Comparison of ENCODE assay signal across 9 cellular contexts in the genomic region with DNA sequence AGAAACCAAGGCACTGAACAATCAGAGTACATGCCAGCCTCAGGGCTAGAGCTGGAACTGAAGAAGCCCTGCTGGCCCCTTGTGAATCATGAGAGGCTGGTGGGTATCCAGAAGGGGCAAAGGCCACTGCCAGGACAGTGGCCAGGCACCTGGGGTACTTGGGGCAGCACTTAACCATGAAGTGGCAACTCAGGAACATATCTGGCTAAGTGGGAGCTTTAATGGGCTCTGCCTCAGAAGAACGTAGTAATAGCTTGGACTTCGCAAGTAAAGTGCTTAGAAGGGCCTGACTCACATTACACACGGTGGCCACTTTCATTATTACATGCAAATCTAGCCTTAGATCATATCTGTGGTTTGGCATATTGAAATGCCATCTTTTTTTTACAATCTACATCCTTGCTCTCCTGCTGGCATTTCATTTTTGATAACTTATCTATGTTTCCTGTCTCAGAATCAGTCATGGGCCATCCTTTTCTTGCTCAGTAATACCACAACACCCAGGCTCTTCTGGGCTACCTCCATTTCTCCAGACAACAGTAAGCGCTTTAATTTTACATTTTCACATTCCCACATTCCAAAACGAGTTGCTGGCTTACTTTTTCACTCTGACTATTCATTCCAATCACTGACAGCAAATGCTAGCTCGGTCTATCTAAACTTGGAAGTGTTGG. TPM values are rescaled to one million over a fixed set of nuclear protein-coding genes. Genes with fewer than 3 reads are reported as not detected.
A peak's percentile ranks its signal among the peaks of the same experiment; 100 is the strongest.
DNase-seq lines count a peak whose midpoint lies in the region; ATAC-seq lines count a peak whose summit lies in the region.
"Had no signal": no experiment of that assay in that cellular context is flagged by ENCODE, and none has a peak within 500 bp of the region (broad histone marks: within the 10 kb centered on the region; RNA-seq: fewer than 3 reads in every experiment).

No MANE protein-coding gene starts in this region.

- peaks cover 10% of the 10 kb centered on the region for H3K36me3 Mint-ChIP-seq in activated naive CD4-positive, alpha-beta T cell treated with anti-CD3 and anti-CD28 coated beads for 36 hours (ENCODE audit: low read depth)
- peaks cover 27% of the 10 kb centered on the region for H3K36me3 Mint-ChIP-seq in activated naive CD8-positive, alpha-beta T cell treated with anti-CD3 and anti-CD28 coated beads, Interleukin-2, amount 50 U/mL, for 24 hours (ENCODE audit: low read depth)

- CTCF ChIA-PET in activated naive CD4-positive, alpha-beta T cell treated with anti-CD3 and anti-CD28 coated beads for 36 hours (lab: Charles Lee): interaction anchor here (1.0 kb wide), 1 partner anchor 20 kb away, joined by 3 read pairs; no protein-coding TSS in a partner anchor

- H3K27me3 Mint-ChIP-seq in activated naive CD4-positive, alpha-beta T cell treated with anti-CD3 and anti-CD28 coated beads for 36 hours (ENCODE audit: low read depth): no peaks in the 10 kb centered on the region
- H3K27me3 Mint-ChIP-seq in activated naive CD8-positive, alpha-beta T cell treated with anti-CD3 and anti-CD28 coated beads, Interleukin-2, amount 50 U/mL, for 24 hours: no peaks in the 10 kb centered on the region

- H3K9me3 Mint-ChIP-seq in activated naive CD4-positive, alpha-beta T cell treated with anti-CD3 and anti-CD28 coated beads for 36 hours: no peaks in the 10 kb centered on the region
- H3K9me3 Mint-ChIP-seq in activated naive CD8-positive, alpha-beta T cell treated with anti-CD3 and anti-CD28 coated beads, Interleukin-2, amount 50 U/mL, for 24 hours: no peaks in the 10 kb centered on the region

- H3K4me3 Mint-ChIP-seq in activated naive CD4-positive, alpha-beta T cell treated with anti-CD3 and anti-CD28 coated beads for 36 hours: no peak overlapping the region
- peak overlapping the region; percentile 31 for H3K4me3 Mint-ChIP-seq in activated naive CD8-positive, alpha-beta T cell treated with anti-CD3 and anti-CD28 coated beads, Interleukin-2, amount 50 U/mL, for 24 hours

- intact Hi-C loops in activated naive CD4-positive, alpha-beta T cell treated with anti-CD3 and anti-CD28 coated beads for 36 hours (cut with micrococcal nuclease): loop anchor here (1.0 kb wide), 3 partner anchors 22 to 49 kb away; partner anchors contain the start of genes NAPB and NXT1

- peaks cover 27% of the 10 kb centered on the region for H3K4me1 Mint-ChIP-seq in activated naive CD4-positive, alpha-beta T cell treated with anti-CD3 and anti-CD28 coated beads for 36 hours (ENCODE audit: low read depth)
- peaks cover 46% of the 10 kb centered on the region for H3K4me1 Mint-ChIP-seq in activated naive CD8-positive, alpha-beta T cell treated with anti-CD3 and anti-CD28 coated beads, Interleukin-2, amount 50 U/mL, for 24 hours

- no peak overlapping the region for H3K27ac Mint-ChIP-seq in activated naive CD4-positive, alpha-beta T cell treated with anti-CD3 and anti-CD28 coated beads for 36 hours
- peak overlapping the region; percentile 80 for H3K27ac Mint-ChIP-seq in activated naive CD8-positive, alpha-beta T cell treated with anti-CD3 and anti-CD28 coated beads, Interleukin-2, amount 50 U/mL, for 24 hours

- peak; percentile 92 for ATAC-seq in activated naive CD8-positive, alpha-beta T cell treated with anti-CD3 and anti-CD28 coated beads, Interleukin-2, amount 50 U/mL, for 24 hours
- peak; percentile 93 for ATAC-seq in stimulated activated naive CD8-positive, alpha-beta T cell treated with anti-CD3 and anti-CD28 coated beads, Interleukin-15, Interleukin-2, amounts not matched to agents 100 U/mL and 50 U/mL, for 24 hours
- no peak for ATAC-seq in HG03469 (IDR thresholded peaks at IDR 0.05; ENCODE audit: unreplicated experiment)
- ATAC-seq in GM18907 (IDR thresholded peaks at IDR 0.05; ENCODE audit: unreplicated experiment): no peak

- peak; percentile 15 for DNase-seq in activated naive CD4-positive, alpha-beta T cell treated with anti-CD3 and anti-CD28 coated beads for 36 hours
- DNase-seq in activated naive CD4-positive, alpha-beta T cell (lab: John Stamatoyannopoulos, UW): no peak
- DNase-seq in HS-5 (ENCODE audit: low read depth): peak; percentile 30
- no peak for DNase-seq in activated naive CD8-positive, alpha-beta T cell treated with anti-CD3 and anti-CD28 coated beads, Interleukin-2, amount 50 U/mL, for 24 hours
- DNase-seq in stimulated activated naive CD8-positive, alpha-beta T cell treated with anti-CD3 and anti-CD28 coated beads, Interleukin-15, Interleukin-2, amounts not matched to agents 100 U/mL and 50 U/mL, for 24 hours: no peak
- no peak for DNase-seq in NOMO-1 (lab: John Stamatoyannopoulos, UW; ENCODE audit: unreplicated experiment in 2 of 2)

RNA-seq across cellular contexts. Expression of gene NAPB, which starts 21.6 kb away (rescaled TPM):
- 1 to 10 TPM; 5.4 to 7.6 TPM for total RNA-seq in activated naive CD4-positive, alpha-beta T cell treated with anti-CD3 and anti-CD28 coated beads for 36 hours

RNA-seq across cellular contexts. Expression of gene GZF1, which starts 37.7 kb away (rescaled TPM):
- total RNA-seq in activated naive CD4-positive, alpha-beta T cell treated with anti-CD3 and anti-CD28 coated beads for 36 hours: 1 to 10 TPM; 2.9 to 3.3 TPM

RNA-seq across cellular contexts. Expression of gene CSTL1, which starts 39.8 kb away (rescaled TPM):
- total RNA-seq in activated naive CD4-positive, alpha-beta T cell treated with anti-CD3 and anti-CD28 coated beads for 36 hours: not detected
- total RNA-seq: glomerular endothelial cell had no signal

RNA-seq across cellular contexts. Expression of gene NXT1, which starts 49.1 kb away (rescaled TPM):
- total RNA-seq in activated naive CD4-positive, alpha-beta T cell treated with anti-CD3 and anti-CD28 coated beads for 36 hours: 10 to 100 TPM; 31.9 to 36.9 TPM

RNA-seq across cellular contexts. Expression of gene CST11, which starts 53.0 kb away (rescaled TPM):
- total RNA-seq in activated naive CD4-positive, alpha-beta T cell treated with anti-CD3 and anti-CD28 coated beads for 36 hours: not detected
- total RNA-seq: glomerular endothelial cell had no signal

Comparison
In these comparisons a context has a peak if more than half of its experiments do, and no peak if none do; other contexts are left out.
1. DNase-seq: peak in activated naive CD4-positive, alpha-beta T cell treated with anti-CD3 and anti-CD28 coated beads for 36 hours (single experiment) and HS-5 (single experiment); none in activated naive CD4-positive, alpha-beta T cell (0 of 4), activated naive CD8-positive, alpha-beta T cell treated with anti-CD3 and anti-CD28 coated beads, Interleukin-2, amount 50 U/mL, for 24 hours (single experiment), stimulated activated naive CD8-positive, alpha-beta T cell treated with anti-CD3 and anti-CD28 coated beads, Interleukin-15, Interleukin-2, amounts not matched to agents 100 U/mL and 50 U/mL, for 24 hours (single experiment) and NOMO-1 (0 of 2).
2. ATAC-seq: peak in activated naive CD8-positive, alpha-beta T cell treated with anti-CD3 and anti-CD28 coated beads, Interleukin-2, amount 50 U/mL, for 24 hours (single experiment) and stimulated activated naive CD8-positive, alpha-beta T cell treated with anti-CD3 and anti-CD28 coated beads, Interleukin-15, Interleukin-2, amounts not matched to agents 100 U/mL and 50 U/mL, for 24 hours (single experiment); none in HG03469 (single experiment) and GM18907 (single experiment).